In the genomic region with DNA sequence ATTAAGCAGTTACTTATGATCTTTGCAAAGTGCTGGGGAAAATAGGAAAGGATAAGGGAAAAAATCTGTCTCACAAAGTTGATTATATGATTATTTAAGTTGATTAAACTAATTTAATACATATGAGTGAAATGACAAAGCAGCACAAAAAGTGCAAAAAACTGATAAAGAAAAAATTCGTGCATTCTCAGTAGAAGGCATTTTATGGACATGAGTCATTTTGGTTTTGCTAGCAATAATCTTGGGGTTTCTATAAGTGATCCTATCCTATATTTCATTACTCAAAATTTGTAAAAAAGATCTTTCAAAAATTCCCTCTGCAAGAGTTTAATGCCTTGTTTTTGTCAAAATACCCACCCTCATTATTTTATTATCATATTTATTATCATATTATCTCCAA, we compare ENCODE assay signal across 19 cellular contexts.
DNase-seq lines count a peak whose midpoint lies in the region; ATAC-seq and TF ChIP-seq lines count a peak whose summit lies in the region.
"Had no signal": no experiment of that assay in that cellular context is flagged by ENCODE, and none has a peak within 500 bp of the region (broad histone marks: within the 10 kb centered on the region; RNA-seq: fewer than 3 reads in every experiment).

No MANE protein-coding gene starts in this region.

- H3K4me3 ChIP-seq in IMR-90 (ENCODE audit: insufficient read depth, low read depth, low read length) = no peak overlapping the region
- H3K4me3 ChIP-seq in astrocyte of the spinal cord (ENCODE audit: low read depth, low read length) = no peak overlapping the region
- H3K4me3 ChIP-seq in fibroblast of pulmonary artery (replicated peaks; ENCODE audit: low read depth, low read length) = no peak overlapping the region
- H3K4me3 ChIP-seq: GM23338 had no signal

- H4K20me1 ChIP-seq in IMR-90 (ENCODE audit: insufficient read depth, low read length) = no peaks in the 10 kb centered on the region

- H2AK9ac ChIP-seq in IMR-90 (replicated peaks; ENCODE audit: low read depth, low read length, poor library complexity) = no peak overlapping the region

- H3K4me1 ChIP-seq in IMR-90 (ENCODE audit: control insufficient read depth, insufficient read depth, low read length) = no peaks in the 10 kb centered on the region
- H3K4me1 ChIP-seq: Caco-2 had no signal

- H4K5ac ChIP-seq in IMR-90 (ENCODE audit: low read depth, low read length) = no peak overlapping the region

- no TSS peak for BruUV-seq in IMR-90 (replicated peaks; lab: Mats Ljungman, UMichigan)

- H4K91ac ChIP-seq in IMR-90 (ENCODE audit: insufficient read depth, low read depth, low read length) = no peak overlapping the region

- H3K4ac ChIP-seq in IMR-90 (ENCODE audit: low read depth, low read length) = no peak overlapping the region

- H3K18ac ChIP-seq in IMR-90 (ENCODE audit: low read depth, low read length) = no peak overlapping the region

- H3K79me1 ChIP-seq in IMR-90 (ENCODE audit: low read depth in 1 of 2, low read length in 2 of 2) = no peaks in the 10 kb centered on the region

- H3K27ac ChIP-seq in IMR-90 (ENCODE audit: insufficient read depth, low read length) = no peak overlapping the region
- H3K27ac ChIP-seq: C4-2B had no signal

- H3K56ac ChIP-seq in IMR-90 (ENCODE audit: extremely low read depth, insufficient read depth, low read length) = no peak overlapping the region

- H2AK5ac ChIP-seq in IMR-90 (ENCODE audit: low read depth, low read length) = no peak overlapping the region

- no peak overlapping the region for H3K4me2 ChIP-seq in IMR-90 (ENCODE audit: low read depth, low read length)
- H3K4me2 ChIP-seq: GM23338, SK-N-SH had no signal

- H2BK120ac ChIP-seq in IMR-90 (ENCODE audit: low read depth, low read length) = no peak overlapping the region

- WGBS in IMR-90 (ENCODE audit: extremely low coverage in 2 of 2, insufficient read length in 1 of 2), 2 experiments = no CpG with 5 or more reads among the region's 1 CpG

- intact Hi-C loops in IMR-90 (cut with micrococcal nuclease) = no loop called here

- H2BK15ac ChIP-seq in IMR-90 (ENCODE audit: low read depth, low read length) = no peak overlapping the region

- H3K9ac ChIP-seq in IMR-90 (ENCODE audit: low read depth, low read length) = no peak overlapping the region
- H3K9ac ChIP-seq: SK-N-SH had no signal

- no peaks in the 10 kb centered on the region; the same call in 1 of the 2 replicates for H3K27me3 ChIP-seq in IMR-90 (ENCODE audit: control insufficient read depth, insufficient read depth, low read length)

- TF ChIP-seq POLR2A in IMR-90 (IDR thresholded peaks at IDR 0.05; ENCODE audit: low read depth, low read length) = no peak

- no peaks in the 10 kb centered on the region for H3K9me3 ChIP-seq in IMR-90 (ENCODE audit: control insufficient read depth, insufficient read depth, low read length)
- H3K9me3 ChIP-seq: Caco-2, SK-N-SH had no signal

- TF ChIP-seq CTCF in IMR-90 (conservative IDR thresholded peaks at IDR 0.05; ENCODE audit: low read depth, low read length) = no peak
- TF ChIP-seq CTCF in astrocyte of the spinal cord (IDR thresholded peaks at IDR 0.05; ENCODE audit: low read depth, low read length) = no peak
- no peak for TF ChIP-seq CTCF in fibroblast of pulmonary artery (IDR thresholded peaks at IDR 0.05; ENCODE audit: low read length, missing control alignments)

- DNase-seq in A172 (ENCODE audit: low spot score) (peak; percentile 3), IMR-90 (peak; percentile 34), astrocyte of the spinal cord (ENCODE audit: low read depth, low spot score) (peak; percentile 22), fibroblast of pulmonary artery (ENCODE audit: low read depth) (peak; percentile 41), NCI-H69 (lab: John Stamatoyannopoulos, UW) (no peak), KG1 (lab: John Stamatoyannopoulos, UW) (no peak), NAMALWA (ENCODE audit: low spot score) (no peak)
- DNase-seq: 8988T; Caco-2; HFFc6; NCI-H1436 treated with DMSO at 0.1 percent for 48 hours; NCI-H2081; NCI-H526 treated with DMSO at 0.1 percent for 48 hours; NK-92 treated with Interleukin-12 subunit alpha and Interleukin-12 subunit beta, amount 100 ng/mL, for 24 hours; SK-N-SH had no signal

- dilution Hi-C loops in IMR-90 (cut with HindIII; ENCODE audit: low sequenced_read_pairs, unreplicated experiment) = no loop called here

- no peak for ATAC-seq in IMR-90 (ENCODE audit: low read depth)
- no peak for ATAC-seq in HG03175 (IDR thresholded peaks at IDR 0.05; ENCODE audit: unreplicated experiment)
- ATAC-seq: GM23338, Right ventricle myocardium inferior had no signal

- CTCF ChIA-PET in IMR-90 (lab: Yijun Ruan, JAX) = no interaction called here

- no peak for TF ChIP-seq RAD21 in IMR-90 (IDR thresholded peaks at IDR 0.05; ENCODE audit: low read length)

- H4K8ac ChIP-seq in IMR-90 (ENCODE audit: low read depth in 2 of 2, low read length in 2 of 2) = no peak overlapping the region

- H3K36me3 ChIP-seq in IMR-90 (ENCODE audit: control insufficient read depth, insufficient read depth, low read length) = no peaks in the 10 kb centered on the region

- POLR2A ChIA-PET in IMR-90 (lab: Charles Lee; ENCODE audit: unreplicated experiment) = no interaction called here

- H2AFZ ChIP-seq in IMR-90 (replicated peaks; ENCODE audit: low read length, poor library complexity) = no peak overlapping the region
- H2AFZ ChIP-seq: GM23338 had no signal

- no peak overlapping the region for H2BK5ac ChIP-seq in IMR-90 (ENCODE audit: low read depth, low read length, poor library complexity, severe bottlenecking)

- H3K14ac ChIP-seq in IMR-90 (replicated peaks; ENCODE audit: low read depth, low read length) = no peak overlapping the region

- no peak overlapping the region for H2BK20ac ChIP-seq in IMR-90 (ENCODE audit: low read depth, low read length)

- in situ Hi-C loops in IMR-90 (cut with MboI; ENCODE audit: low sequenced_read_pairs) (no loop called here), astrocyte of the spinal cord (cut with HindIII; ENCODE audit: low sequenced_read_pairs) (no loop called here)

- H3K23ac ChIP-seq in IMR-90 (ENCODE audit: low read depth, low read length) = no peak overlapping the region

- no peaks in the 10 kb centered on the region for H3K9me1 ChIP-seq in IMR-90 (ENCODE audit: insufficient read depth, low read length)

TF ChIP-seq in IMR-90, 13 proteins besides CTCF, POLR2A, EP300 and RAD21:
- TF ChIP-seq CEBPB (IDR thresholded peaks at IDR 0.05; ENCODE audit: low read depth, low read length) (no peak), RCOR1 (IDR thresholded peaks at IDR 0.05; ENCODE audit: insufficient replicate concordance, low read length) (no peak), ELK1 (IDR thresholded peaks at IDR 0.05; ENCODE audit: borderline replicate concordance, low read depth, low read length) (no peak), BHLHE40 (IDR thresholded peaks at IDR 0.05; ENCODE audit: low read depth, low read length) (no peak), RFX5 (IDR thresholded peaks at IDR 0.05; ENCODE audit: low read depth, low read length) (no peak)

Comparison
In these comparisons a context has a peak if more than half of its experiments do, and no peak if none do; other contexts are left out.
1. DNase-seq: peak in A172 (single experiment), IMR-90 (single experiment), astrocyte of the spinal cord (single experiment) and fibroblast of pulmonary artery (single experiment); none in NCI-H69 (single experiment), KG1 (single experiment) and NAMALWA (single experiment).